1 cellular context compared by ENCODE assay signal in the genomic region with DNA sequence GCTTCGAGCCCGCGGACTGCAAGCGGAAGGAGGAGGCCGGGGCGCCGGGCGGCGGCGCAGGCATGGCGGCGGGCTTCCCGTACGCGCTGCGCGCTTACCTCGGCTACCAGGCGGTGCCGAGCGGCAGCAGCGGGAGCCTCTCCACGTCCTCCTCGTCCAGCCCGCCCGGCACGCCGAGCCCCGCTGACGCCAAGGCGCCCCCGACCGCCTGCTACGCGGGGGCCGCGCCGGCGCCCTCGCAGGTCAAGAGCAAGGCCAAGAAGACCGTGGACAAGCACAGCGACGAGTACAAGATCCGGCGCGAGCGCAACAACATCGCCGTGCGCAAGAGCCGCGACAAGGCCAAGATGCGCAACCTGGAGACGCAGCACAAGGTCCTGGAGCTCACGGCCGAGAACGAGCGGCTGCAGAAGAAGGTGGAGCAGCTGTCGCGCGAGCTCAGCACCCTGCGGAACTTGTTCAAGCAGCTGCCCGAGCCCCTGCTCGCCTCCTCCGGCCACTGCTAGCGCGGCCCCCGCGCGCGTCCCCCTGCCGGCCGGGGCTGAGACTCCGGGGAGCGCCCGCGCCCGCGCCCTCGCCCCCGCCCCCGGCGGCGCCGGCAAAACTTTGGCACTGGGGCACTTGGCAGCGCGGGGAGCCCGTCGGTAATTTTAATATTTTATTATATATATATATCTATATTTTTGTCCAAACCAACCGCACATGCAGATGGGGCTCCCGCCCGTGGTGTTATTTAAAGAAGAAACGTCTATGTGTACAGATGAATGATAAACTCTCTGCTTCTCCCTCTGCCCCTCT.
TF ChIP-seq lines count a peak whose summit lies in the region.

No MANE protein-coding gene starts in this region.

TF ChIP-seq in K562, 482 proteins besides CTCF, POLR2A, EP300 and RAD21 (continued from another document and continues in another):
- no peak for TF ChIP-seq CHD7 (IDR thresholded peaks at IDR 0.05; ENCODE audit: low read depth, low read length)
- TF ChIP-seq DPF2 (IDR thresholded peaks at IDR 0.05): no peak
- no peak for TF ChIP-seq ZC3H8 (IDR thresholded peaks at IDR 0.05)
- TF ChIP-seq ZFP30 (CRISPR knock-in tag; IDR thresholded peaks at IDR 0.05; ENCODE audit: borderline replicate concordance): no peak
- TF ChIP-seq TAF1 (IDR thresholded peaks at IDR 0.05; ENCODE audit: control insufficient read depth, extremely low read depth, insufficient read depth, low read length, severe bottlenecking): peak; percentile 28
- no peak for TF ChIP-seq TGIF2 (CRISPR knock-in tag; IDR thresholded peaks at IDR 0.05)
- no peak for TF ChIP-seq BDP1 (IDR thresholded peaks at IDR 0.05; ENCODE audit: insufficient read depth, insufficient read length)
- no peak for TF ChIP-seq FOXJ3 (CRISPR knock-in tag; IDR thresholded peaks at IDR 0.05)
- TF ChIP-seq KAT7 (CRISPR knock-in tag; IDR thresholded peaks at IDR 0.05; ENCODE audit: borderline replicate concordance): no peak
- TF ChIP-seq ATF4 (CRISPR knock-in tag; IDR thresholded peaks at IDR 0.05): no peak
- no peak for TF ChIP-seq PATZ1 (CRISPR knock-in tag; IDR thresholded peaks at IDR 0.05; ENCODE audit: borderline replicate concordance)
- no peak for TF ChIP-seq SAFB2 (IDR thresholded peaks at IDR 0.05; ENCODE audit: borderline replicate concordance, low read depth, low read length, severe bottlenecking)
- no peak for TF ChIP-seq ZBTB12 (CRISPR knock-in tag; IDR thresholded peaks at IDR 0.05)
- TF ChIP-seq TAF7 (tag; IDR thresholded peaks at IDR 0.05): no peak
- TF ChIP-seq, protein P1, sequence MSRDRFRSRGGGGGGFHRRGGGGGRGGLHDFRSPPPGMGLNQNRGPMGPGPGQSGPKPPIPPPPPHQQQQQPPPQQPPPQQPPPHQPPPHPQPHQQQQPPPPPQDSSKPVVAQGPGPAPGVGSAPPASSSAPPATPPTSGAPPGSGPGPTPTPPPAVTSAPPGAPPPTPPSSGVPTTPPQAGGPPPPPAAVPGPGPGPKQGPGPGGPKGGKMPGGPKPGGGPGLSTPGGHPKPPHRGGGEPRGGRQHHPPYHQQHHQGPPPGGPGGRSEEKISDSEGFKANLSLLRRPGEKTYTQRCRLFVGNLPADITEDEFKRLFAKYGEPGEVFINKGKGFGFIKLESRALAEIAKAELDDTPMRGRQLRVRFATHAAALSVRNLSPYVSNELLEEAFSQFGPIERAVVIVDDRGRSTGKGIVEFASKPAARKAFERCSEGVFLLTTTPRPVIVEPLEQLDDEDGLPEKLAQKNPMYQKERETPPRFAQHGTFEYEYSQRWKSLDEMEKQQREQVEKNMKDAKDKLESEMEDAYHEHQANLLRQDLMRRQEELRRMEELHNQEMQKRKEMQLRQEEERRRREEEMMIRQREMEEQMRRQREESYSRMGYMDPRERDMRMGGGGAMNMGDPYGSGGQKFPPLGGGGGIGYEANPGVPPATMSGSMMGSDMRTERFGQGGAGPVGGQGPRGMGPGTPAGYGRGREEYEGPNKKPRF (IDR thresholded peaks at IDR 0.05; ENCODE audit: low read depth, low read length): no peak
- TF ChIP-seq CBX5 (IDR thresholded peaks at IDR 0.05; ENCODE audit: borderline replicate concordance, low read depth): no peak
- TF ChIP-seq ZNF644 (tag; IDR thresholded peaks at IDR 0.05; ENCODE audit: low read depth): no peak
- no peak for TF ChIP-seq ZNF830 (CRISPR knock-in tag; IDR thresholded peaks at IDR 0.05)
- TF ChIP-seq MYNN (IDR thresholded peaks at IDR 0.05): no peak
- no peak; the same call in 1 of the 2 replicates for TF ChIP-seq MYNN (CRISPR knock-in tag; IDR thresholded peaks at IDR 0.05)
- no peak for TF ChIP-seq ZNF224 (CRISPR knock-in tag; IDR thresholded peaks at IDR 0.05)
- TF ChIP-seq HDAC8 (tag; IDR thresholded peaks at IDR 0.05): peak; percentile 67; the same call in 1 of the 2 replicates
- peak; percentile 4 for TF ChIP-seq CXXC5 (CRISPR knock-in tag; IDR thresholded peaks at IDR 0.05)
- TF ChIP-seq KAT2B (IDR thresholded peaks at IDR 0.05; ENCODE audit: low read depth, low read length): no peak
- no peak for TF ChIP-seq MYBL2 (IDR thresholded peaks at IDR 0.05; ENCODE audit: low read depth)
- no peak; the same call in 1 of the 2 replicates for TF ChIP-seq MYBL2 (CRISPR knock-in tag; IDR thresholded peaks at IDR 0.05; ENCODE audit: borderline replicate concordance)
- TF ChIP-seq HMGN3 (IDR thresholded peaks at IDR 0.05; ENCODE audit: borderline replicate concordance, extremely low read depth, insufficient read length, low read depth, low read length): peak; percentile 78
- no peak for TF ChIP-seq XRCC4 (IDR thresholded peaks at IDR 0.05; ENCODE audit: extremely low read depth, insufficient read depth, insufficient read length)
- no peak for TF ChIP-seq POLR2H (tag; IDR thresholded peaks at IDR 0.05; ENCODE audit: low read depth)
- TF ChIP-seq FOXP1 (CRISPR knock-in tag; IDR thresholded peaks at IDR 0.05): peak; percentile 35
- no peak for TF ChIP-seq ZNF589 (CRISPR knock-in tag; IDR thresholded peaks at IDR 0.05; ENCODE audit: low read depth)
- TF ChIP-seq, protein P2, sequence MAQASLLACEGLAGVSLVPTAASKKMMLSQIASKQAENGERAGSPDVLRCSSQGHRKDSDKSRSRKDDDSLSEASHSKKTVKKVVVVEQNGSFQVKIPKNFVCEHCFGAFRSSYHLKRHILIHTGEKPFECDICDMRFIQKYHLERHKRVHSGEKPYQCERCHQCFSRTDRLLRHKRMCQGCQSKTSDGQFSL (CRISPR knock-in tag; IDR thresholded peaks at IDR 0.05): no peak
- TF ChIP-seq, protein P2 (tag; IDR thresholded peaks at IDR 0.05): no peak
- TF ChIP-seq OTX1 (CRISPR knock-in tag; IDR thresholded peaks at IDR 0.05): no peak
- 0 out of 2 replicates have a peak, but pooled peaks have one; percentile 19 for TF ChIP-seq TOE1 (IDR thresholded peaks at IDR 0.05; ENCODE audit: borderline replicate concordance)
- peak; percentile 78; the same call in 1 of the 2 replicates for TF ChIP-seq TOE1 (CRISPR knock-in tag; IDR thresholded peaks at IDR 0.05; ENCODE audit: borderline replicate concordance, low read depth)
- TF ChIP-seq NFE2L1 (tag; IDR thresholded peaks at IDR 0.05; ENCODE audit: borderline replicate concordance, low read depth): no peak
- no peak for TF ChIP-seq TRIM24 (IDR thresholded peaks at IDR 0.05)
- TF ChIP-seq HDGF (IDR thresholded peaks at IDR 0.05): no peak
- peak; percentile 89 for TF ChIP-seq ZBTB9 (CRISPR knock-in tag; IDR thresholded peaks at IDR 0.05)
